In the genomic region with DNA sequence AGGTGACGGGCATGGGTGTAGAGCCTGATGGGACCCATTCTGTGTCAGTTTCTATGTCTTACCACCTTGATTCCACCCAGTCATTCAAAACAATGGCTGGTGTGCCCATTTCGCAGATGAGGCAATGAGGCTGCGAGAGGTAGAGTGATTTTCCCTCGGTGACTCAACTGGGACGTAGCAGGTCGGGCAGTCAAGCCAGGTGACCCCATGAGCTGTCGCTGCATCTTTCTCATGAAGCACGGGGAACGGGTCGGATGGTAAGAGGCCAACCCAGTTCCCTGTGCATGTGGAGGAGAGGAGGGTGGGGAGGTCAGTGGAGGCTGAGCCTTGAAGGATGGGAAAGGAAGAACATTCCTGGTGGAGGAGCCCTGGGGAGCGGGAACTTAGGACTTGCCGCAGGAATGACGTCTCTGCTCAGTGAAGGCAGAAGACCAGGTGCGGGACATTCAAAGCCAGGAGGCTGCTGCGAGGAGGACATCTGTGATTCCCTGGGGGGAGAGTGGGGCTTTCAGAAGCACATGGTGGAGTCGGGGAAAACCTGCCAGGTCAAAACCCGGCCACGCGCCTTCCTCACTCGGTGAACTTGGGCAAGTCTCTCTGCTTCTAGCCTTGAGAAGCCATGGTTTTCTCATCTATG, we compare ENCODE assay signal across 9 cellular contexts. TPM values are rescaled to one million over a fixed set of nuclear protein-coding genes. Genes with fewer than 3 reads are reported as not detected.
DNase-seq lines count a peak whose midpoint lies in the region; ATAC-seq and TF ChIP-seq lines count a peak whose summit lies in the region.
"Had no signal": no experiment of that assay in that cellular context is flagged by ENCODE, and none has a peak within 500 bp of the region (broad histone marks: within the 10 kb centered on the region; RNA-seq: fewer than 3 reads in every experiment).

No MANE protein-coding gene starts in this region.

- intact Hi-C loops in heart left ventricle (cut with DNase I) (no loop called here), lower lobe of right lung (cut with DNase I) (no loop called here), tibial artery (cut with DNase I; ENCODE audit: low total_unique reads) (no loop called here)

- no peak for TF ChIP-seq EP300 in upper lobe of left lung (IDR thresholded peaks at IDR 0.05)

- H3K4me1 ChIP-seq in right atrium auricular region: peaks cover 0 to 22% of the 10 kb centered on the region in 2 donors
- H3K4me1 ChIP-seq in heart left ventricle: peaks cover 0 to 84% (median 11%) of the 10 kb centered on the region in 12 donors
- peaks cover 45% of the 10 kb centered on the region for H3K4me1 ChIP-seq in lower lobe of right lung
- H3K4me1 ChIP-seq in upper lobe of left lung: peaks cover 23 to 62% (median 43%) of the 10 kb centered on the region in 4 donors
- peaks cover 0 to 18% (median 6%) of the 10 kb centered on the region in 4 donors for H3K4me1 ChIP-seq in tibial artery

- DNase-seq in right atrium auricular region (ENCODE audit: low spot score): peak; percentile 53
- DNase-seq in heart left ventricle: no peak
- peak; percentile 70 for DNase-seq in activated CD8-positive, alpha-beta memory T cell treated with anti-CD3 and anti-CD28 coated beads, Interleukin-2, amount 50 U/mL, for 48 hours
- no peak for DNase-seq in lower lobe of right lung
- no peak for DNase-seq in upper lobe of left lung
- no peak for DNase-seq in middle frontal gyrus (ENCODE audit: extremely low spot score, low spot score)
- no peak for DNase-seq in tibial artery
- DNase-seq: midbrain had no signal

- ATAC-seq in heart left ventricle (no peak), lower lobe of right lung (no peak), upper lobe of left lung (ENCODE audit: low FRiP score in 2 of 2) (no peak), GM19463 (IDR thresholded peaks at IDR 0.05; ENCODE audit: unreplicated experiment) (no peak)

- no peaks in the 10 kb centered on the region for H3K27me3 ChIP-seq in right atrium auricular region
- H3K27me3 ChIP-seq in heart left ventricle: peaks cover 0 to 23% (median 2%) of the 10 kb centered on the region in 9 donors
- no peaks in the 10 kb centered on the region for H3K27me3 ChIP-seq in lower lobe of right lung (ENCODE audit: low read depth)
- H3K27me3 ChIP-seq in upper lobe of left lung: no peaks in the 10 kb centered on the region
- peaks cover 0 to 39% of the 10 kb centered on the region in 2 donors for H3K27me3 ChIP-seq in tibial artery

- no peak for TF ChIP-seq CTCF in right atrium auricular region (IDR thresholded peaks at IDR 0.05)
- no peak for TF ChIP-seq CTCF in heart left ventricle (IDR thresholded peaks at IDR 0.05)
- no peak for TF ChIP-seq CTCF in lower lobe of right lung (IDR thresholded peaks at IDR 0.05)
- TF ChIP-seq CTCF in upper lobe of left lung (IDR thresholded peaks at IDR 0.05): no peak
- no peak for TF ChIP-seq CTCF in tibial artery (IDR thresholded peaks at IDR 0.05)

- H3K9me3 ChIP-seq in right atrium auricular region: no peaks in the 10 kb centered on the region
- no peaks in the 10 kb centered on the region for H3K9me3 ChIP-seq in heart left ventricle
- no peaks in the 10 kb centered on the region for H3K9me3 ChIP-seq in lower lobe of right lung
- no peaks in the 10 kb centered on the region for H3K9me3 ChIP-seq in upper lobe of left lung
- H3K9me3 ChIP-seq in tibial artery: no peaks in the 10 kb centered on the region

- WGBS in heart left ventricle, 4 donors: 83 to 88% (median 85%) methylated on average over 20 of the region's 20 CpGs
- WGBS in upper lobe of left lung, 2 donors: 80 to 82% methylated on average over 19 to 20 of the region's 20 CpGs

- H3K4me3 ChIP-seq in right atrium auricular region (no peak overlapping the region), heart left ventricle (peak overlapping the region in 4 of 12 donors; percentile 9 to 61 (median 33)), lower lobe of right lung (peak overlapping the region; percentile 48), upper lobe of left lung (peak overlapping the region; percentile 32 to 51 (median 39)), tibial artery (no peak overlapping the region)

- H3K27ac ChIP-seq in right atrium auricular region (no peak overlapping the region), heart left ventricle (peak overlapping the region in 1 of 12 donors; percentile 71), lower lobe of right lung (peak overlapping the region; percentile 71), upper lobe of left lung (peak overlapping the region; percentile 54 to 80 (median 79)), tibial artery (no peak overlapping the region)

- TF ChIP-seq POLR2A in heart left ventricle (IDR thresholded peaks at IDR 0.05): no peak
- no peak for TF ChIP-seq POLR2A in upper lobe of left lung (IDR thresholded peaks at IDR 0.05)

- H3K36me3 ChIP-seq in right atrium auricular region (no peaks in the 10 kb centered on the region), heart left ventricle (no peaks in the 10 kb centered on the region), lower lobe of right lung (no peaks in the 10 kb centered on the region), upper lobe of left lung (no peaks in the 10 kb centered on the region), tibial artery (no peaks in the 10 kb centered on the region)

RNA-seq across cellular contexts. Expression of gene IL21R, which starts 1.1 kb away (rescaled TPM):
- 1 to 10 TPM in 1 of 2 donors, under 1 TPM in 1; 0.07 to 1.3 TPM for total RNA-seq in right atrium auricular region
- total RNA-seq in heart left ventricle: 1 to 10 TPM in 2 of 9 donors, under 1 TPM in 6, not detected in 1; 0.12 to 6.0 (median 0.35) TPM
- polyA plus RNA-seq in heart left ventricle: under 1 TPM; 0.04 to 0.10 TPM
- total RNA-seq in lower lobe of right lung: 6.0 TPM
- total RNA-seq in upper lobe of left lung: 10 to 100 TPM in 1 of 6 donors, 1 to 10 TPM in 5; 2.0 to 10.1 (median 3.6) TPM

Comparison
In these comparisons a context has a peak if more than half of its experiments do, and no peak if none do; other contexts are left out.
1. DNase-seq: peak in right atrium auricular region (single experiment) and activated CD8-positive, alpha-beta memory T cell treated with anti-CD3 and anti-CD28 coated beads, Interleukin-2, amount 50 U/mL, for 48 hours (single experiment); none in heart left ventricle (0 of 5), lower lobe of right lung (single experiment), upper lobe of left lung (0 of 2), middle frontal gyrus (single experiment) and tibial artery (0 of 2).
2. H3K27ac ChIP-seq: peak in lower lobe of right lung (single experiment) and upper lobe of left lung (4 of 4); none in right atrium auricular region (0 of 2) and tibial artery (0 of 2).
3. H3K4me3 ChIP-seq: peak in lower lobe of right lung (single experiment) and upper lobe of left lung (4 of 4); none in right atrium auricular region (0 of 2) and tibial artery (0 of 2).